In the genomic region with DNA sequence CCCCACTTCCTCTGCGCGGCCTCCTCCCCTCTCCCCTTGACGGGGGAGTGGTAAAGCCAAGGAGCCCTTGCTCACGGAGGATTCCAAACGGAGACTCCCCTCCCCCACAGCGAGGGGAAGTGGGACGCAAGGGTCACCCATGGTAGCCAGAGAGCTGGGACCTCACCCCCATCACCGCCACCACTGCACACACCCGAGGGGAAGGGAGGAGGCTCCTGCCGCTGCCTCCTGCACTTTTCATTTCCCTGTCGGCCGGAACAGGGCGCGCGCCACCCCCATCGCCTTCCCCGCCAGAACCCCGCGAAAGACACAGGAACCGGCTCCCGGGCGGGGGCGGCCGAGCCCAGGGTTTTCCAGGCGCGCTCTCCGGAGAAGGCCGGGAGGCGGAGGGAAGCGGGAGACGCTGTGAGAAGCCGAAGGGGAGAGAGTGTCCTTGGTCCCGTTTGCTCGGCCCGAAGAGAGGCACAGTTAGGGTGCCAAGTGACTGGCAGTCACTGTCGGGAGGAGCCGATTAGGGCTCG, we compare ENCODE assay signal across 8 cellular contexts. TPM values are rescaled to one million over a fixed set of nuclear protein-coding genes. Genes with fewer than 3 reads are reported as not detected.
A peak's percentile ranks its signal among the peaks of the same experiment; 100 is the strongest.
DNase-seq lines count a peak whose midpoint lies in the region; ATAC-seq and TF ChIP-seq lines count a peak whose summit lies in the region.

No MANE protein-coding gene starts in this region.

- no peaks in the 10 kb centered on the region for H3K27me3 Mint-ChIP-seq in CD4-positive, alpha-beta memory T cell

- H3K9me2 ChIP-seq in HCT116 (ENCODE audit: insufficient read depth): no peaks in the 10 kb centered on the region

- H3K9ac ChIP-seq in HCT116 (ENCODE audit: low read length): peak overlapping the region; percentile 71

- H3K4me1 Mint-ChIP-seq in CD4-positive, alpha-beta memory T cell: peaks cover 53 to 84% (median 65%) of the 10 kb centered on the region in 4 donors

- peak overlapping the region; percentile 83 to 99 (median 95) for H3K4me3 Mint-ChIP-seq in CD4-positive, alpha-beta memory T cell

- peaks cover 81% of the 10 kb centered on the region for H3K4me1 ChIP-seq in CD4-positive, alpha-beta memory T cell (ENCODE audit: insufficient read depth, low read length)
- H3K4me1 ChIP-seq in HCT116 (ENCODE audit: control insufficient read depth in 1 of 2, insufficient read depth in 2 of 2, low read length in 2 of 2) (peaks cover 12 to 35% of the 10 kb centered on the region in 2 experiments; a peak in 3 of 4 replicates), RWPE2 (ENCODE audit: insufficient read depth, poor library complexity, severe bottlenecking) (peaks cover 16% of the 10 kb centered on the region), prostate gland (replicated peaks) (peaks cover 10% of the 10 kb centered on the region)

- H2AFZ ChIP-seq in HCT116 (ENCODE audit: low read depth, low read length, poor library complexity, severe bottlenecking): no peak overlapping the region

- H3K79me2 ChIP-seq in HCT116 (ENCODE audit: insufficient read depth, low read length): no peaks in the 10 kb centered on the region; the same call in 1 of the 2 replicates

- WGBS in prostate gland: under 1% methylated on average over 37 of the region's 38 CpGs

- peaks cover 14% of the 10 kb centered on the region for H3K36me3 ChIP-seq in CD4-positive, alpha-beta memory T cell (ENCODE audit: insufficient read depth, low read length)
- H3K36me3 ChIP-seq in HCT116 (ENCODE audit: control insufficient read depth in 1 of 2, insufficient read depth in 2 of 2, low read length in 2 of 2): no peaks in the 10 kb centered on the region; a peak in 1 of 4 replicates
- peaks cover 22% of the 10 kb centered on the region for H3K36me3 ChIP-seq in RWPE2 (ENCODE audit: low read depth)
- peaks cover 0 to 3% of the 10 kb centered on the region in 2 donors for H3K36me3 ChIP-seq in prostate gland

- BruUV-seq in HCT116 (replicated peaks; lab: Mats Ljungman, UMichigan): no TSS peak

- H3K27ac ChIP-seq in CD4-positive, alpha-beta memory T cell (ENCODE audit: low read depth, low read length): peak overlapping the region; percentile 80
- H3K27ac ChIP-seq in HCT116 (ENCODE audit: low read depth, low read length) (peak overlapping the region; percentile 50), RWPE2 (ENCODE audit: poor library complexity, severe bottlenecking) (peak overlapping the region; percentile 85), prostate gland (peak overlapping the region; percentile 66 to 77)

- intact Hi-C loops in CD4-positive, alpha-beta memory T cell (cut with micrococcal nuclease): loop anchor here (1.0 kb wide), 2 partner anchors 103 to 154 kb away; partner anchors contain the start of gene TOMM6
- intact Hi-C loops in HCT116 (cut with micrococcal nuclease) (loop anchor here (5.0 kb wide), 1 partner anchor 101 kb away; no protein-coding TSS in a partner anchor), prostate gland (cut with DNase I) (loop anchor here (5.0 kb wide), 1 partner anchor 101 kb away; no protein-coding TSS in a partner anchor)

- H3K27me3 ChIP-seq in CD4-positive, alpha-beta memory T cell (ENCODE audit: insufficient read depth, low read length): no peaks in the 10 kb centered on the region
- H3K27me3 ChIP-seq in HCT116 (ENCODE audit: insufficient read depth, low read length) (no peaks in the 10 kb centered on the region), RWPE2 (ENCODE audit: insufficient read depth, poor library complexity, severe bottlenecking) (no peaks in the 10 kb centered on the region), prostate gland (replicated peaks; ENCODE audit: insufficient read depth) (no peaks in the 10 kb centered on the region)

- TF ChIP-seq POLR2A in HCT116 (IDR thresholded peaks at IDR 0.05; ENCODE audit: borderline replicate concordance, extremely low read depth, insufficient read depth, insufficient read length) (no peak), prostate gland (IDR thresholded peaks at IDR 0.05) (no peak)

- H3K9me3 Mint-ChIP-seq in CD4-positive, alpha-beta memory T cell: no peaks in the 10 kb centered on the region

- POLR2A ChIA-PET in CD4-positive, alpha-beta memory T cell (lab: Charles Lee; ENCODE audit: partially characterized antibody): interaction anchor here (1.0 to 11.6 kb wide), 11 partner anchors 12 to 274 kb away, joined by 3 to 280 read pairs (median 5); partner anchors contain the start of genes BYSL, MED20 and TAF8
- POLR2A ChIA-PET in HCT116 (lab: Charles Lee): no interaction called here

- H3K9me3 ChIP-seq in CD4-positive, alpha-beta memory T cell (ENCODE audit: control insufficient read depth in 1 of 2, low read length in 2 of 2): no peaks in the 10 kb centered on the region
- H3K9me3 ChIP-seq in HCT116 (ENCODE audit: control insufficient read depth in 1 of 2, insufficient read depth in 1 of 2, low read depth in 1 of 2, low read length in 2 of 2): no peaks in the 10 kb centered on the region
- H3K9me3 ChIP-seq in RWPE2 (ENCODE audit: severe bottlenecking): no peaks in the 10 kb centered on the region
- no peaks in the 10 kb centered on the region for H3K9me3 ChIP-seq in prostate gland

- H3K4me2 ChIP-seq in HCT116 (ENCODE audit: low read length): peak overlapping the region; percentile 84

- no peak for TF ChIP-seq RAD21 in HCT116 (IDR thresholded peaks at IDR 0.05; ENCODE audit: low read depth)

- H3K4me3 ChIP-seq in CD4-positive, alpha-beta memory T cell (ENCODE audit: low read length in 2 of 2): peak overlapping the region; percentile 75 to 76
- H3K4me3 ChIP-seq in HCT116 (replicated peaks in 1 of 2; ENCODE audit: low read depth in 1 of 2, low read length in 2 of 2) (peak overlapping the region; percentile 81 to 88), RWPE2 (ENCODE audit: severe bottlenecking) (peak overlapping the region; percentile 88), prostate gland (peak overlapping the region; percentile 58 to 79)

- RAD21 ChIA-PET in HCT116 (lab: Charles Lee; ENCODE audit: low non-redundant PET in 1 of 2, low total read pairs in 2 of 2, uncharacterized antibody in 2 of 2, unreplicated experiment in 2 of 2): interaction anchor here in 1 of 2 experiments (0.6 kb wide), 1 partner anchor 15 kb away, joined by 3 read pairs; no protein-coding TSS in a partner anchor

- TF ChIP-seq CTCF in HCT116 (IDR thresholded peaks at IDR 0.05 in 2 of 3, conservative IDR thresholded peaks at IDR 0.05 in 1 of 3; ENCODE audit: borderline replicate concordance in 1 of 3, insufficient read depth in 1 of 3, low read depth in 2 of 3, low read length in 2 of 3) (no peak), RWPE2 (IDR thresholded peaks at IDR 0.05; ENCODE audit: poor library complexity, severe bottlenecking) (no peak), prostate gland (IDR thresholded peaks at IDR 0.05) (peak in 1 of 4 experiments; percentile 6)

- H3K27ac Mint-ChIP-seq in CD4-positive, alpha-beta memory T cell: peak overlapping the region; percentile 85 to 96 (median 93)

- peak; percentile 41 to 73 (median 53) for DNase-seq in CD4-positive, alpha-beta memory T cell
- DNase-seq in HCT116 (ENCODE audit: low read depth, low spot score) (no peak), RWPE2 (ENCODE audit: low spot score) (no peak), amygdala (lab: John Stamatoyannopoulos, UW) (peak in 32 of 56 donors; percentile 12 to 67 (median 45)), hepatic stellate cell (ENCODE audit: low spot score) (peak; percentile 47), prostate gland (ENCODE audit: low spot score) (no peak), retina (no peak), NCI-H1930 (lab: John Stamatoyannopoulos, UW) (no peak)

- H3K36me3 Mint-ChIP-seq in CD4-positive, alpha-beta memory T cell: peaks cover 9 to 34% of the 10 kb centered on the region in 2 donors

- CTCF ChIA-PET in CD4-positive, alpha-beta memory T cell (lab: Charles Lee; ENCODE audit: partially characterized antibody): interaction anchor here (1.0 to 13.1 kb wide), 5 partner anchors 9 to 102 kb away, joined by 3 to 169 read pairs (median 3); partner anchors contain the start of genes BYSL and MED20
- CTCF ChIA-PET in HCT116 (lab: Charles Lee): interaction anchor here (1.5 to 4.8 kb wide), 3 partner anchors 19 to 155 kb away, joined by 3 to 23 read pairs (median 4); partner anchors contain the start of genes BYSL, MED20 and TOMM6

- no peaks in the 10 kb centered on the region for H4K20me1 ChIP-seq in HCT116 (ENCODE audit: insufficient read depth)

- peak; percentile 16 for ATAC-seq in HCT116
- ATAC-seq in RWPE2 (ENCODE audit: low read depth): 0 out of 3 replicates have a peak, but pooled peaks have one; percentile 1

TF ChIP-seq in HCT116, 20 proteins besides CTCF, POLR2A, EP300 and RAD21 (continues in another document):
- TF ChIP-seq ZBTB33 (IDR thresholded peaks at IDR 0.05; ENCODE audit: extremely low read depth, insufficient replicate concordance, low read length): no peak

RNA-seq across cellular contexts. Expression of gene CCND3, which starts 0.8 kb away (rescaled TPM):
- 100 to 1,000 TPM; 223 to 242 TPM for total RNA-seq in CD4-positive, alpha-beta memory T cell
- polyA plus RNA-seq in CD4-positive, alpha-beta memory T cell: 100 to 1,000 TPM; 532 to 555 TPM
- total RNA-seq in HCT116 (2021; ENCODE audit: unreplicated experiment) (26.6 TPM), prostate gland (100 to 1,000 TPM; 145 to 153 TPM)
- polyA plus RNA-seq in HCT116 (2012): 18.9 and 21.6 TPM in 2 replicates

RNA-seq across cellular contexts. Expression of gene BYSL, which starts 19.5 kb away (rescaled TPM):
- 1 to 10 TPM; 7.1 to 9.2 TPM for total RNA-seq in CD4-positive, alpha-beta memory T cell
- 1 to 10 TPM; 3.1 to 5.2 TPM for polyA plus RNA-seq in CD4-positive, alpha-beta memory T cell
- 55.7 TPM for total RNA-seq in HCT116 (2021; ENCODE audit: unreplicated experiment)
- polyA plus RNA-seq in HCT116 (2012): 46.3 and 48.6 TPM in 2 replicates
- total RNA-seq in prostate gland: 10 to 100 TPM in 1 of 2 donors, 1 to 10 TPM in 1; 9.5 to 12.6 TPM

RNA-seq across cellular contexts. Expression of gene MED20, which starts 19.9 kb away (rescaled TPM):
- total RNA-seq in CD4-positive, alpha-beta memory T cell: 10 to 100 TPM; 10.0 to 11.5 TPM
- 1 to 10 TPM; 3.5 to 6.3 TPM for polyA plus RNA-seq in CD4-positive, alpha-beta memory T cell
- total RNA-seq in HCT116 (2021; ENCODE audit: unreplicated experiment) (26.4 TPM), prostate gland (10 to 100 TPM; 20.2 to 25.5 TPM)
- polyA plus RNA-seq in HCT116 (2012): 13.5 and 14.8 TPM in 2 replicates

RNA-seq across cellular contexts. Expression of gene USP49, which starts 45.6 kb away (rescaled TPM):
- 1 to 10 TPM; 1.8 to 2.4 TPM for total RNA-seq in CD4-positive, alpha-beta memory T cell
- polyA plus RNA-seq in CD4-positive, alpha-beta memory T cell: under 1 TPM; 0.18 to 0.37 TPM
- 6.9 TPM for total RNA-seq in HCT116 (2021; ENCODE audit: unreplicated experiment)
- 2.3 and 2.7 TPM in 2 replicates for polyA plus RNA-seq in HCT116 (2012)
- total RNA-seq in prostate gland: 10 to 100 TPM in 1 of 2 donors, 1 to 10 TPM in 1; 1.7 to 19.5 TPM

Comparison
In these comparisons a context has a peak if more than half of its experiments do, and no peak if none do; other contexts are left out.
1. DNase-seq: peak in CD4-positive, alpha-beta memory T cell (5 of 5), amygdala (32 of 56) and hepatic stellate cell (single experiment); none in HCT116 (single experiment), RWPE2 (single experiment), prostate gland (single experiment), retina (single experiment) and NCI-H1930 (0 of 2).
2. Peak in every context shown above with its lines, with median percentiles within 50 percentile points of each other: H3K27ac ChIP-seq and H3K4me3 ChIP-seq.